ENCODE assay signal across 17 cellular contexts in the genomic region with DNA sequence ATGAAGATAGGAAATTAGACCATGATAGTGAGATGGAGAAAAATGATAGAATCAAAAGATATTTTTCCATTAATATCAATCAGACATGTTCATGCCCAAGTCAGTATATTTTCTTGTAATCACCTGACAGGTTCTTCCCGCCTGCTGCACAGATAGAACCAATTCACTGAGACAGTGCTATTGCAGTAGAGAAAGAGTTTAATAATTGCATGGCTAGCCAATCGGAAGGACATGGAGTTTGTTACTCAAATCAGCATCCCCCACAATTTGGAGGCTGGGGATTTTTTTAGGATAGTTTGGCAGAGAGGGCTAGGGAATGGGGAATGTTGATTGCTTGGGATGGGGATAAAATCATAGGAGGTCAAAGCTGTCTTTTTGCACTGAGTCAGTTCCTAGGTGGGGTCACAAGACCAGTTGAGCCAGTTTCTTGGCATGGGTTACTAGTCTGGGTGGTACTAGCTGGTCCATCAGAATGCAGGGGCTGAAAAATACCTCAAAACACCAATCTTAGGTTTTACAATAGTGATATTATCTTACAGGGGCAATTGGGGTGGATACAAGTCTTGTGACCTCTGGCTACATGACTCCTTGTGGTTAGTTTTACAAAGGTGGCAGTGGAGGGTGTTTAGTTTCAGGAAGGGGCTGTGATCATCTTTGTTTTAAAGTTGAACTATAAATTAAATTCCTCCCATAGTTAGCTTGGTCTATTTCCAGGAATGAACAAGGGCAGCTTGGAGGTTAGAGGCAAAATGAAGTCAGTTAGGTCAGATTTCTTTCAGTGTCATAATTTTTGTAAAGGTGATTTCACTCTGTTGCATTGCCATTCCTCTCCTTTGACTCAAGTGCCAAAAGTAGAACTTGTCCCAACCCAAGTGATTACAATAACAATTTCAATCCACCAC.
A peak's percentile ranks its signal among the peaks of the same experiment; 100 is the strongest.
DNase-seq lines count a peak whose midpoint lies in the region; ATAC-seq and TF ChIP-seq lines count a peak whose summit lies in the region.
"Had no signal": no experiment of that assay in that cellular context is flagged by ENCODE, and none has a peak within 500 bp of the region (broad histone marks: within the 10 kb centered on the region; RNA-seq: fewer than 3 reads in every experiment).

No MANE protein-coding gene starts in this region.

- no peaks in the 10 kb centered on the region for H4K20me1 ChIP-seq in PC-3 (ENCODE audit: low read length)
- H4K20me1 ChIP-seq in fibroblast of lung (ENCODE audit: control insufficient read depth, extremely low read depth, insufficient read depth, low read length) = no peaks in the 10 kb centered on the region

- H3K9ac ChIP-seq in PC-3 (ENCODE audit: low read length) (peak overlapping the region; percentile 37; the same call in 1 of the 2 replicates), fibroblast of lung (ENCODE audit: insufficient read depth, low read length) (no peak overlapping the region)
- H3K9ac ChIP-seq: KMS-11 had no signal

- H3K36me3 ChIP-seq in PC-3 (ENCODE audit: low read depth, low read length) = no peaks in the 10 kb centered on the region
- no peaks in the 10 kb centered on the region for H3K36me3 ChIP-seq in fibroblast of lung (ENCODE audit: control insufficient read depth, insufficient read depth, low read length)
- H3K36me3 ChIP-seq in psoas muscle (ENCODE audit: insufficient read depth in 1 of 2, low read depth in 1 of 2) = peaks cover 0 to 1% of the 10 kb centered on the region in 2 donors

- no peaks in the 10 kb centered on the region for H3K9me2 ChIP-seq in PC-3 (replicated peaks; ENCODE audit: low read length)

- peak; percentile 36 for ATAC-seq in PC-3
- ATAC-seq in psoas muscle = peak; percentile 50 to 73 (median 57)
- ATAC-seq: activated naive CD8-positive, alpha-beta T cell treated with anti-CD3 and anti-CD28 coated beads, Interleukin-2, amount 50 U/mL, for 24 hours; T-helper 17 cell had no signal

- H3K4me2 ChIP-seq in PC-3 (ENCODE audit: low read length) = peak overlapping the region; percentile 60
- no peak overlapping the region for H3K4me2 ChIP-seq in fibroblast of lung (ENCODE audit: extremely low read depth, insufficient read depth, low read length)
- H3K4me2 ChIP-seq: KMS-11 had no signal

- intact Hi-C loops in PC-3 (cut with micrococcal nuclease) (no loop called here), psoas muscle (cut with DNase I) (no loop called here), lower leg skin (cut with DNase I; ENCODE audit: low total_unique reads) (no loop called here)

- no peaks in the 10 kb centered on the region for H3K27me3 ChIP-seq in PC-3 (ENCODE audit: low read length)
- H3K27me3 ChIP-seq in fibroblast of lung (ENCODE audit: control insufficient read depth, insufficient read depth, low read length) = no peaks in the 10 kb centered on the region
- H3K27me3 ChIP-seq in psoas muscle (ENCODE audit: insufficient read depth in 3 of 3, low read length in 2 of 3) = no peaks in the 10 kb centered on the region

- BruUV-seq in PC-3 (replicated peaks; lab: Mats Ljungman, UMichigan) = no TSS peak

- DNase-seq in EH (ENCODE audit: low read depth) (peak; percentile 51), PC-3 (peak; percentile 89), fibroblast of lung (ENCODE audit: low read depth in 2 of 2) (peak; percentile 68 to 78), psoas muscle (no peak), lower leg skin (ENCODE audit: low spot score in 2 of 2) (no peak), activated T-cell treated with anti-CD3 and anti-CD28 coated beads for 4 hours (no peak), HPDE6-E6E7 (ENCODE audit: extremely low spot score) (no peak), NCI-H1105 treated with DMSO at 0.1 percent for 48 hours (lab: John Stamatoyannopoulos, UW) (no peak)
- DNase-seq: activated naive CD8-positive, alpha-beta T cell treated with anti-CD3 and anti-CD28 coated beads, Interleukin-2, amount 50 U/mL, for 24 hours; activated T-cell treated with anti-CD3 and anti-CD28 coated beads, Interleukin-2, amount 50 U/mL, for 1 hour; dermis blood vessel endothelial cell; NCI-H1694; NCI-H69; small intestine; stimulated activated naive CD4-positive, alpha-beta T cell treated with Interleukin-2 at 50 U/mL for 16 hours; T-helper 17 cell had no signal

- H3K4me3 ChIP-seq in PC-3 (ENCODE audit: low read length) (peak overlapping the region; percentile 31), fibroblast of lung (replicated peaks in 1 of 4; ENCODE audit: control extremely low read depth in 1 of 4, insufficient read depth in 1 of 4, low read depth in 3 of 4, low read length in 4 of 4) (no peak overlapping the region), psoas muscle (no peak overlapping the region), lower leg skin (ENCODE audit: low read depth, poor library complexity, severe bottlenecking) (no peak overlapping the region)

- H3K79me2 ChIP-seq in PC-3 (ENCODE audit: low read length) (no peaks in the 10 kb centered on the region), fibroblast of lung (ENCODE audit: control insufficient read depth, insufficient read depth, low read length) (no peaks in the 10 kb centered on the region)

- WGBS in psoas muscle, 3 donors = 78 to 100% (median 100%) methylated on average over 2 of the region's 2 CpGs
- 90 to 92% methylated on average over 2 of the region's 2 CpGs for WGBS in lower leg skin, 2 donors

- H3K4me1 ChIP-seq in PC-3 (ENCODE audit: insufficient read depth, low read length) (peaks cover 44% of the 10 kb centered on the region), fibroblast of lung (ENCODE audit: control insufficient read depth, extremely low read depth, insufficient read depth, low read length) (peaks cover 39% of the 10 kb centered on the region), psoas muscle (peaks cover 32% of the 10 kb centered on the region)

- no peak for TF ChIP-seq CTCF in PC-3 (conservative IDR thresholded peaks at IDR 0.05; ENCODE audit: low read depth, low read length)
- TF ChIP-seq CTCF in fibroblast of lung (conservative IDR thresholded peaks at IDR 0.05 in 1 of 2, IDR thresholded peaks at IDR 0.05 in 1 of 2; ENCODE audit: low read depth in 1 of 2, low read length in 2 of 2) = no peak
- no peak for TF ChIP-seq CTCF in psoas muscle (IDR thresholded peaks at IDR 0.05)
- TF ChIP-seq CTCF in lower leg skin (IDR thresholded peaks at IDR 0.05) = no peak

- POLR2A ChIA-PET in PC-3 (lab: Charles Lee; ENCODE audit: unreplicated experiment) = no interaction called here

- CTCF ChIA-PET in PC-3 (lab: Charles Lee) = no interaction called here

- H2AFZ ChIP-seq in PC-3 (ENCODE audit: low read length) (no peak overlapping the region), fibroblast of lung (ENCODE audit: low read length) (no peak overlapping the region)

- peaks cover 10% of the 10 kb centered on the region for H3F3A ChIP-seq in PC-3 (ENCODE audit: low read length, unreplicated experiment)

- TF ChIP-seq POLR2A in lower leg skin (IDR thresholded peaks at IDR 0.05) = no peak

- H3K9me3 ChIP-seq in PC-3 (ENCODE audit: low read length) (no peaks in the 10 kb centered on the region), fibroblast of lung (ENCODE audit: control insufficient read depth, insufficient read depth, low read depth, low read length) (no peaks in the 10 kb centered on the region), psoas muscle (no peaks in the 10 kb centered on the region)

- H3K27ac ChIP-seq in PC-3 (ENCODE audit: low read length) (peak overlapping the region; percentile 86), fibroblast of lung (ENCODE audit: insufficient read depth, low read length) (peak overlapping the region; percentile 29), psoas muscle (peak overlapping the region; percentile 24)
- H3K27ac ChIP-seq: KMS-11 had no signal

Comparison
In these comparisons a context has a peak if more than half of its experiments do, and no peak if none do; other contexts are left out.
1. DNase-seq: peak in EH (single experiment), PC-3 (single experiment) and fibroblast of lung (2 of 2); none in psoas muscle (0 of 2), lower leg skin (0 of 2), activated T-cell treated with anti-CD3 and anti-CD28 coated beads for 4 hours (single experiment), HPDE6-E6E7 (single experiment) and NCI-H1105 treated with DMSO at 0.1 percent for 48 hours (single experiment).
2. H3K27ac ChIP-seq: peak in every context shown above with its lines; median percentile 86 in PC-3; 29 in fibroblast of lung; 24 in psoas muscle.